In genomic region chr6:706161-706560, GRCh38 we compare ENCODE assay signal across 20 cellular contexts. TPM values are rescaled to one million over a fixed set of nuclear protein-coding genes. Genes with fewer than 3 reads are reported as not detected.
DNase-seq lines count a peak whose midpoint lies in the region; ATAC-seq and TF ChIP-seq lines count a peak whose summit lies in the region.
"Had no signal": no experiment of that assay in that cellular context is flagged by ENCODE, and none has a peak within 500 bp of the region (broad histone marks: within the 10 kb centered on the region; RNA-seq: fewer than 3 reads in every experiment).

No MANE protein-coding gene starts in this region.

- H3K9me3 Mint-ChIP-seq in MCF 10A (ENCODE audit: unreplicated experiment): no peaks in the 10 kb centered on the region

- TF ChIP-seq CTCF in MCF 10A (IDR thresholded peaks at IDR 0.05; ENCODE audit: unreplicated experiment) (no peak), breast epithelium (IDR thresholded peaks at IDR 0.05) (no peak), choroid plexus epithelial cell (conservative IDR thresholded peaks at IDR 0.05; ENCODE audit: low read depth, low read length) (no peak), esophagus squamous epithelium (IDR thresholded peaks at IDR 0.05) (no peak)

- no peak for TF ChIP-seq POLR2A in breast epithelium (IDR thresholded peaks at IDR 0.05)
- TF ChIP-seq POLR2A in esophagus squamous epithelium (IDR thresholded peaks at IDR 0.05): no peak

- BruUV-seq in MCF 10A (replicated peaks; lab: Mats Ljungman, UMichigan): no TSS peak

- H3K4me3 ChIP-seq in breast epithelium: no peak overlapping the region
- no peak overlapping the region for H3K4me3 ChIP-seq in choroid plexus epithelial cell (ENCODE audit: low read depth, low read length)
- H3K4me3 ChIP-seq in esophagus squamous epithelium: no peak overlapping the region
- H3K4me3 ChIP-seq: HAP-1, SK-N-MC had no signal

- DNase-seq in MCF 10A (ENCODE audit: unreplicated experiment) (peak; percentile 22), breast epithelium (ENCODE audit: low spot score in 2 of 2) (no peak), choroid plexus epithelial cell (ENCODE audit: low read depth) (peak; percentile 54), iris pigment epithelial cell (ENCODE audit: low read depth) (peak; percentile 59), NCI-H226 (no peak), AG20443 (ENCODE audit: low spot score) (no peak), esophagus squamous epithelium (lab: John Stamatoyannopoulos, UW) (no peak)
- DNase-seq: C1 segment of cervical spinal cord; KBM-7; NCI-H1048; NCI-H1694; NCI-H2107; NCI-H345; NCI-H526 treated with DMSO at 0.1 percent for 48 hours; NK-92 treated with Interleukin-12 subunit alpha and Interleukin-12 subunit beta, amount 100 ng/mL, for 24 hours; OCI-M1 had no signal

- H3K4me1 ChIP-seq in breast epithelium: no peaks in the 10 kb centered on the region
- H3K4me1 ChIP-seq in esophagus squamous epithelium: peaks cover 0 to 13% (median 7%) of the 10 kb centered on the region in 3 donors

- H3K27ac ChIP-seq in breast epithelium: no peak overlapping the region
- no peak overlapping the region for H3K27ac ChIP-seq in esophagus squamous epithelium
- H3K27ac ChIP-seq: 22Rv1, SK-N-MC had no signal

- CTCF ChIA-PET in MCF 10A (lab: Yijun Ruan, JAX): interaction anchor here (0.7 to 1.1 kb wide), 2 partner anchors 9 to 341 kb away, joined by 3 to 4 read pairs; no protein-coding TSS in a partner anchor

- H3K36me3 ChIP-seq in breast epithelium (no peaks in the 10 kb centered on the region), esophagus squamous epithelium (no peaks in the 10 kb centered on the region)
- H3K36me3 ChIP-seq: HAP-1 had no signal

- peaks cover 12% of the 10 kb centered on the region for H3K4me1 Mint-ChIP-seq in MCF 10A (ENCODE audit: insufficient read depth, unreplicated experiment)

- H3K9me3 ChIP-seq in breast epithelium: no peaks in the 10 kb centered on the region
- H3K9me3 ChIP-seq in esophagus squamous epithelium: no peaks in the 10 kb centered on the region
- H3K9me3 ChIP-seq: HAP-1 had no signal

- no peaks in the 10 kb centered on the region for H3K27me3 Mint-ChIP-seq in MCF 10A (ENCODE audit: insufficient read depth, unreplicated experiment)

- WGBS in esophagus squamous epithelium, 2 donors: 89 to 90% methylated on average over 5 of the region's 5 CpGs

- H3K27me3 ChIP-seq in breast epithelium (no peaks in the 10 kb centered on the region), esophagus squamous epithelium (peaks cover 0 to 63% (median 0%) of the 10 kb centered on the region in 4 donors)

- H3K27ac Mint-ChIP-seq in MCF 10A (ENCODE audit: low read depth, unreplicated experiment): no peak overlapping the region

- H3K4me3 Mint-ChIP-seq in MCF 10A (ENCODE audit: unreplicated experiment): no peak overlapping the region

- intact Hi-C loops in MCF 10A (cut with micrococcal nuclease): no loop called here
- intact Hi-C loops in breast epithelium (cut with DNase I; ENCODE audit: low total_unique reads): no loop called here
- intact Hi-C loops in esophagus squamous epithelium (cut with DNase I): no loop called here

- POLR2A ChIA-PET in MCF 10A (lab: Yijun Ruan, JAX): interaction anchor here (2.7 kb wide), 1 partner anchor 14 kb away, joined by 13 read pairs; the partner anchor contains the start of gene EXOC2

- H3K36me3 Mint-ChIP-seq in MCF 10A (ENCODE audit: insufficient read depth, unreplicated experiment): no peaks in the 10 kb centered on the region

- ATAC-seq in HG02840 (IDR thresholded peaks at IDR 0.05; ENCODE audit: low FRiP score, unreplicated experiment): no peak

RNA-seq across cellular contexts. Expression of gene EXOC2, which starts 13.2 kb away (rescaled TPM):
- 14.6 and 18.9 TPM in 2 replicates for total RNA-seq in MCF 10A (2022)
- 10 to 100 TPM; 19.7 to 37.3 (median 26.5) TPM for total RNA-seq in breast epithelium
- 10 to 100 TPM; 17.8 to 24.8 (median 21.4) TPM for total RNA-seq in esophagus squamous epithelium

RNA-seq across cellular contexts. Expression of gene HUS1B, which starts 49.3 kb away (rescaled TPM):
- 0.61 and 0.72 TPM in 2 replicates for total RNA-seq in MCF 10A (2022)
- 1 to 10 TPM; 3.2 to 5.4 (median 3.9) TPM for total RNA-seq in breast epithelium
- total RNA-seq in esophagus squamous epithelium: 1 to 10 TPM in 2 of 4 donors, under 1 TPM in 1, not detected in 1; 0.30 to 3.4 (median 2.7) TPM

Comparison
In these comparisons a context has a peak if more than half of its experiments do, and no peak if none do; other contexts are left out.
1. DNase-seq: peak in MCF 10A (single experiment), choroid plexus epithelial cell (single experiment) and iris pigment epithelial cell (single experiment); none in breast epithelium (0 of 2), NCI-H226 (single experiment), AG20443 (single experiment) and esophagus squamous epithelium (single experiment).